1 cellular context compared by ENCODE assay signal in the genomic region with DNA sequence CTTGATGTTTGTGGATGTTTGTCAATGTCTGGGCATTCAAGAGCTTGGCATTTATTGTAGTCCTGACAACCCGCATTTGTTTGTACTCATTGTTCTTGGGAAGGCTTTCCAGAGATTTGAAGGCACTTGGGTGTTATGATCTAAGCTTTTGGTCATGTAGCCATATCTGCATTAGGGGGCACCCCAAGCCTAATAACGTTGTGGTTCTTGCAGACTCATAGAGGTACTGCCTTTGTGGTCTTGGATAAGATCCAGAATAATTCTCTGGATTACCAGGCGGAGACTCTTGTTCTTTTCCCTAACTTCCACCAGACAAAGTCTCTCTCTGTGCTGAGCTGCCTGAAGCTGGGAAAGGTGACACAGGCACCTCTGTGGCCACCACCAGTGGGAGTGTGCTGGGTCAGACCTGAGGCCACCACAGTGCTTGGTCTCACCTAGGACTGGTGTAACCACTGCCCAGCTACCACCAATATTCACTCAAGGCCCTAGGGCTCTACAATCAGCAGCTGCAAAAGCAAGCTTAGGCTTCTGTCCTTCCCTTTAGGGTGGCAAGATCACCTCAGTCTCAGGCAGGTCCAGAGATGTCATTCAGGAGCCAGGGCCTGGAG.
TF ChIP-seq lines count a peak whose summit lies in the region.

No MANE protein-coding gene starts in this region.

TF ChIP-seq in GM12878, 131 proteins besides CTCF, POLR2A, EP300 and RAD21 (continued from another document):
- TF ChIP-seq, protein P1, sequence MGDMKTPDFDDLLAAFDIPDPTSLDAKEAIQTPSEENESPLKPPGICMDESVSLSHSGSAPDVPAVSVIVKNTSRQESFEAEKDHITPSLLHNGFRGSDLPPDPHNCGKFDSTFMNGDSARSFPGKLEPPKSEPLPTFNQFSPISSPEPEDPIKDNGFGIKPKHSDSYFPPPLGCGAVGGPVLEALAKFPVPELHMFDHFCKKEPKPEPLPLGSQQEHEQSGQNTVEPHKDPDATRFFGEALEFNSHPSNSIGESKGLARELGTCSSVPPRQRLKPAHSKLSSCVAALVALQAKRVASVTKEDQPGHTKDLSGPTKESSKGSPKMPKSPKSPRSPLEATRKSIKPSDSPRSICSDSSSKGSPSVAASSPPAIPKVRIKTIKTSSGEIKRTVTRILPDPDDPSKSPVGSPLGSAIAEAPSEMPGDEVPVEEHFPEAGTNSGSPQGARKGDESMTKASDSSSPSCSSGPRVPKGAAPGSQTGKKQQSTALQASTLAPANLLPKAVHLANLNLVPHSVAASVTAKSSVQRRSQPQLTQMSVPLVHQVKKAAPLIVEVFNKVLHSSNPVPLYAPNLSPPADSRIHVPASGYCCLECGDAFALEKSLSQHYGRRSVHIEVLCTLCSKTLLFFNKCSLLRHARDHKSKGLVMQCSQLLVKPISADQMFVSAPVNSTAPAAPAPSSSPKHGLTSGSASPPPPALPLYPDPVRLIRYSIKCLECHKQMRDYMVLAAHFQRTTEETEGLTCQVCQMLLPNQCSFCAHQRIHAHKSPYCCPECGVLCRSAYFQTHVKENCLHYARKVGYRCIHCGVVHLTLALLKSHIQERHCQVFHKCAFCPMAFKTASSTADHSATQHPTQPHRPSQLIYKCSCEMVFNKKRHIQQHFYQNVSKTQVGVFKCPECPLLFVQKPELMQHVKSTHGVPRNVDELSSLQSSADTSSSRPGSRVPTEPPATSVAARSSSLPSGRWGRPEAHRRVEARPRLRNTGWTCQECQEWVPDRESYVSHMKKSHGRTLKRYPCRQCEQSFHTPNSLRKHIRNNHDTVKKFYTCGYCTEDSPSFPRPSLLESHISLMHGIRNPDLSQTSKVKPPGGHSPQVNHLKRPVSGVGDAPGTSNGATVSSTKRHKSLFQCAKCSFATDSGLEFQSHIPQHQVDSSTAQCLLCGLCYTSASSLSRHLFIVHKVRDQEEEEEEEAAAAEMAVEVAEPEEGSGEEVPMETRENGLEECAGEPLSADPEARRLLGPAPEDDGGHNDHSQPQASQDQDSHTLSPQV (IDR thresholded peaks at IDR 0.05): no peak
- TF ChIP-seq SIX5 (IDR thresholded peaks at IDR 0.05; ENCODE audit: low read depth, low read length, severe bottlenecking): no peak
